Comparison of ENCODE assay signal across 17 cellular contexts in the genomic region with DNA sequence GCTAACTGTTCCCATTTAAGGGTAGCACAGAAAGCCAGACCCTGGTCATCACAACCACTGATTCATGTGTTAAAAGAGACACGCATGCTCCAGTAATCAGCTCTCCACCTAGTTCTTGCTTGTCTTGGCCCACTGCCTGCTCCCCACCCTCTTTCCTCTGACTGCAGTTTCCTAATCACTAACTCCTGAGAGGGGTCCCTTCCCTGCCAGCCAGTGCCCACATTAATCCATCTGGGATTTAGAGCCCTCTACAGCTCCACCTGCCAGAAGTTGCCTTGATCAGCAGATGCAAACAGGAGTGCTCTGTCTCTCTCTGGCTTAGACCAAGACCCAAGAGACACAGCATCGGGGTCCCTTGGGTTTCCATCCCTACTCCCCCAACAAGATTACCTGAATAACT.
DNase-seq lines count a peak whose midpoint lies in the region; ATAC-seq lines count a peak whose summit lies in the region.
"Had no signal": no experiment of that assay in that cellular context is flagged by ENCODE, and none has a peak within 500 bp of the region (broad histone marks: within the 10 kb centered on the region; RNA-seq: fewer than 3 reads in every experiment).

No MANE protein-coding gene starts in this region.

- H3K4me1 Mint-ChIP-seq in activated CD8-positive, alpha-beta T cell treated with anti-CD3 and anti-CD28 coated beads, Interleukin-2, amount 10 ng/mL, durations not matched to agents 7 days and 5 days (ENCODE audit: low read depth), result no peaks in the 10 kb centered on the region
- H3K4me1 Mint-ChIP-seq in activated naive CD4-positive, alpha-beta T cell treated with anti-CD3 and anti-CD28 coated beads for 36 hours (ENCODE audit: low read depth), result no peaks in the 10 kb centered on the region

- DNase-seq in D341Med (ENCODE audit: low spot score), result peak; percentile 83
- peak; percentile 27 for DNase-seq in H7
- DNase-seq in SHP77 treated with DMSO at 0.1 percent for 48 hours (lab: John Stamatoyannopoulos, UW), result peak; percentile 21
- peak; percentile 2 for DNase-seq in kidney glomerular epithelial cell (lab: John Stamatoyannopoulos, UW)
- no peak for DNase-seq in activated CD8-positive, alpha-beta T cell treated with anti-CD3 and anti-CD28 coated beads, Interleukin-2, amount 10 ng/mL, durations not matched to agents 7 days and 5 days
- no peak for DNase-seq in activated naive CD4-positive, alpha-beta T cell treated with anti-CD3 and anti-CD28 coated beads for 36 hours
- no peak for DNase-seq in activated CD8-positive, alpha-beta memory T cell treated with anti-CD3 and anti-CD28 coated beads, Interleukin-2, amount 50 U/mL, for 4 hours
- DNase-seq: DMS79 treated with DMSO at 0.1 percent for 48 hours; HCEC 1CT; MM.1S; NCI-H1092; NCI-H187; NCI-H2107; NK-92 treated with Interleukin-12 subunit alpha and Interleukin-12 subunit beta, amount 100 ng/mL, for 24 hours had no signal

- no peak overlapping the region for H3K4me3 ChIP-seq in H7 (ENCODE audit: insufficient read depth, low read depth, low read length)
- H3K4me3 ChIP-seq: SK-N-MC had no signal

- H3K4me3 Mint-ChIP-seq in activated CD8-positive, alpha-beta T cell treated with anti-CD3 and anti-CD28 coated beads, Interleukin-2, amount 10 ng/mL, durations not matched to agents 7 days and 5 days, result no peak overlapping the region
- H3K4me3 Mint-ChIP-seq in activated naive CD4-positive, alpha-beta T cell treated with anti-CD3 and anti-CD28 coated beads for 36 hours, result no peak overlapping the region

- intact Hi-C loops in activated naive CD4-positive, alpha-beta T cell treated with anti-CD3 and anti-CD28 coated beads for 36 hours (cut with micrococcal nuclease), result no loop called here

- no peak for ATAC-seq in activated CD8-positive, alpha-beta T cell treated with anti-CD3 and anti-CD28 coated beads, Interleukin-2, amount 10 ng/mL, durations not matched to agents 7 days and 5 days
- no peak for ATAC-seq in GM19452 (IDR thresholded peaks at IDR 0.05; ENCODE audit: unreplicated experiment)
- ATAC-seq: Right ventricle myocardium inferior had no signal

- POLR2A ChIA-PET in activated CD8-positive, alpha-beta T cell treated with anti-CD3 and anti-CD28 coated beads, Interleukin-2, amount 10 ng/mL, durations not matched to agents 7 days and 5 days (lab: Charles Lee), result no interaction called here

- H3K9me3 Mint-ChIP-seq in activated CD8-positive, alpha-beta T cell treated with anti-CD3 and anti-CD28 coated beads, Interleukin-2, amount 10 ng/mL, durations not matched to agents 7 days and 5 days (ENCODE audit: insufficient read depth), result no peaks in the 10 kb centered on the region
- H3K9me3 Mint-ChIP-seq in activated naive CD4-positive, alpha-beta T cell treated with anti-CD3 and anti-CD28 coated beads for 36 hours, result no peaks in the 10 kb centered on the region

- no peaks in the 10 kb centered on the region for H3K36me3 Mint-ChIP-seq in activated CD8-positive, alpha-beta T cell treated with anti-CD3 and anti-CD28 coated beads, Interleukin-2, amount 10 ng/mL, durations not matched to agents 7 days and 5 days (ENCODE audit: low read depth)
- H3K36me3 Mint-ChIP-seq in activated naive CD4-positive, alpha-beta T cell treated with anti-CD3 and anti-CD28 coated beads for 36 hours (ENCODE audit: low read depth), result no peaks in the 10 kb centered on the region

- CTCF ChIA-PET in activated CD8-positive, alpha-beta T cell treated with anti-CD3 and anti-CD28 coated beads, Interleukin-2, amount 10 ng/mL, durations not matched to agents 7 days and 5 days (lab: Charles Lee), result no interaction called here
- CTCF ChIA-PET in activated naive CD4-positive, alpha-beta T cell treated with anti-CD3 and anti-CD28 coated beads for 36 hours (lab: Charles Lee), result no interaction called here

- peaks cover 3% of the 10 kb centered on the region for H3K27me3 Mint-ChIP-seq in activated CD8-positive, alpha-beta T cell treated with anti-CD3 and anti-CD28 coated beads, Interleukin-2, amount 10 ng/mL, durations not matched to agents 7 days and 5 days (ENCODE audit: low read depth)
- H3K27me3 Mint-ChIP-seq in activated naive CD4-positive, alpha-beta T cell treated with anti-CD3 and anti-CD28 coated beads for 36 hours (ENCODE audit: low read depth), result peaks cover 2% of the 10 kb centered on the region

- H3K36me3 ChIP-seq in H7 (replicated peaks; ENCODE audit: control insufficient read depth, insufficient read depth, low read length), result no peaks in the 10 kb centered on the region

- no peaks in the 10 kb centered on the region for H3K27me3 ChIP-seq in H7 (ENCODE audit: control insufficient read depth, insufficient read depth, low read length)

- H3K27ac Mint-ChIP-seq in activated CD8-positive, alpha-beta T cell treated with anti-CD3 and anti-CD28 coated beads, Interleukin-2, amount 10 ng/mL, durations not matched to agents 7 days and 5 days, result no peak overlapping the region
- H3K27ac Mint-ChIP-seq in activated naive CD4-positive, alpha-beta T cell treated with anti-CD3 and anti-CD28 coated beads for 36 hours, result no peak overlapping the region

Comparison
In these comparisons a context has a peak if more than half of its experiments do, and no peak if none do; other contexts are left out.
1. DNase-seq: peak in D341Med (single experiment), H7 (single experiment), SHP77 treated with DMSO at 0.1 percent for 48 hours (single experiment) and kidney glomerular epithelial cell (single experiment); none in activated CD8-positive, alpha-beta T cell treated with anti-CD3 and anti-CD28 coated beads, Interleukin-2, amount 10 ng/mL, durations not matched to agents 7 days and 5 days (single experiment), activated naive CD4-positive, alpha-beta T cell treated with anti-CD3 and anti-CD28 coated beads for 36 hours (single experiment) and activated CD8-positive, alpha-beta memory T cell treated with anti-CD3 and anti-CD28 coated beads, Interleukin-2, amount 50 U/mL, for 4 hours (single experiment).